Comparison of ENCODE assay signal across 8 cellular contexts in the genomic region with DNA sequence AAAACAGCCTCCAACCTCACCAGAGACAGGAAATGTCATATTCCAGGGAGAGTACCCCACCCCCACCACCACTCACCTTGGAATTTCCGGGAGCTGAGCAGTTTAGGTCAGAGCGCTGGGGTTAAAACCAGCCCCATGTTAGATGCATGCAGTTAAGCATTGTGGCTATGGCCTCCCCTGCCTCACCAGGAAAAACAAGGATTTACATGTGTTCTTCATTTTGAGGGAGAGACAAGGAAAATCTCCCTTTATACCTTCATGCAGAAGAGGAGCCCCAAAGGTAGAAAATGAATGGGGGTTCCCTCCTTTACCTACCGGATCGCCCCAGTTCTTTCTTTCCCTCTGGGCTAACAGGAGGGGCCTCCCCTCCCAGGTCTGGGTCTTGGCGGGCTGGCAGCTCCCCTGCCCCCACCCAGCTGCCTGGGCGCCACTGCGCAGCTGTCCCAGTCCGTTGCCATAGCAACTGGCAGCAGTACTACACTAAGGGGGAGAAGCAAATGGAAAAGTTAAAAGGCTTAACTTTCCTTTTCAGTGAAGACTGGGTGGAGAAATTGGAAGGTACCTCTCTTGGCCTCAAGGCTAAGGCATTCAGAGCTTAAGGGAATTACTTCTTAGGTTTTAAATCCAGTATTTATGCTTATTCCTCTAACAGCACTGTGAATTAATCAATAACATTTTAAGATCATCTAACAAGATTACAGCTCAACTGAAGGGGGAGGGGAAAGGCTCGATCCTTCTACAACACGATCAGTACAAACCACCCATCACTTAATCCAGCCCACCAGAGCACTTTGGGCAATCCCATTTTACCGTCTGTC. TPM values are rescaled to one million over a fixed set of nuclear protein-coding genes. Genes with fewer than 3 reads are reported as not detected.
A peak's percentile ranks its signal among the peaks of the same experiment; 100 is the strongest.
DNase-seq lines count a peak whose midpoint lies in the region; ATAC-seq, FAIRE-seq and TF ChIP-seq lines count a peak whose summit lies in the region.

No MANE protein-coding gene starts in this region.

- ATAC-seq in HG03097 (IDR thresholded peaks at IDR 0.05; ENCODE audit: low FRiP score, unreplicated experiment) (peak; percentile 67), lung (ENCODE audit: insufficient read depth, low FRiP score) (peak; percentile 87)
- ATAC-seq in activated CD8-positive, alpha-beta T cell treated with anti-CD3 and anti-CD28 coated beads for 36 hours: peak; percentile 97
- ATAC-seq in stimulated activated memory B cell treated with anti-CD40 and anti-IgM and Interleukin-4, amounts not matched to agents 10 μg/mL and 1 μg/mL and 100 μg/mL, for 72 hours: peak; percentile 64

- FAIRE-seq in GM12892 (lab: Jason Lieb, UNC): peak; percentile 24

- POLR2A ChIA-PET in activated CD8-positive, alpha-beta T cell treated with anti-CD3 and anti-CD28 coated beads for 36 hours (lab: Charles Lee): interaction anchor here (1.0 to 3.0 kb wide), 6 partner anchors 11 to 29 kb away, joined by 3 to 17 read pairs (median 7); a partner anchor contains a TSS

- DNase-seq in GM12892 (ENCODE audit: insufficient read length) (peak; percentile 59), NCI-H226 (peak; percentile 95), lung (ENCODE audit: low spot score) (peak; percentile 68), AML-193 (lab: John Stamatoyannopoulos, UW) (no peak)
- DNase-seq in activated CD8-positive, alpha-beta T cell treated with anti-CD3 and anti-CD28 coated beads for 36 hours: peak; percentile 63

- H3K4me3 Mint-ChIP-seq in activated CD8-positive, alpha-beta T cell treated with anti-CD3 and anti-CD28 coated beads for 36 hours: peak overlapping the region; percentile 56
- H3K4me3 Mint-ChIP-seq in stimulated activated memory B cell treated with anti-CD40 and anti-IgM and Interleukin-4, amounts not matched to agents 10 μg/mL and 1 μg/mL and 100 μg/mL, for 72 hours: peak overlapping the region; percentile 47

- TF ChIP-seq POLR2A in GM12892 (IDR thresholded peaks at IDR 0.05; ENCODE audit: low read depth, low read length): no peak

- H3K4me1 ChIP-seq in endocrine pancreas (ENCODE audit: control insufficient read depth, insufficient read depth, low read length): peaks cover 5% of the 10 kb centered on the region
- peaks cover 0 to 20% of the 10 kb centered on the region in 2 donors for H3K4me1 ChIP-seq in lung (ENCODE audit: control insufficient read depth in 2 of 2, insufficient read depth in 2 of 2, low read length in 2 of 2)

- no peak for TF ChIP-seq CTCF in activated CD8-positive, alpha-beta T cell treated with anti-CD3 and anti-CD28 coated beads for 36 hours (IDR thresholded peaks at IDR 0.05)
- TF ChIP-seq CTCF in lung (IDR thresholded peaks at IDR 0.05; ENCODE audit: control extremely low read depth, extremely low read depth): no peak

- peak overlapping the region; percentile 78 for H3K9ac ChIP-seq in endocrine pancreas (ENCODE audit: control insufficient read depth, insufficient read depth, low read length)

- WGBS in lung, 2 donors: 11% methylated on average over 11 of the region's 11 CpGs

- peak overlapping the region; percentile 53 for H3K27ac Mint-ChIP-seq in activated CD8-positive, alpha-beta T cell treated with anti-CD3 and anti-CD28 coated beads for 36 hours
- peak overlapping the region; percentile 69 for H3K27ac Mint-ChIP-seq in stimulated activated memory B cell treated with anti-CD40 and anti-IgM and Interleukin-4, amounts not matched to agents 10 μg/mL and 1 μg/mL and 100 μg/mL, for 72 hours

- H3K27me3 Mint-ChIP-seq in activated CD8-positive, alpha-beta T cell treated with anti-CD3 and anti-CD28 coated beads for 36 hours: no peaks in the 10 kb centered on the region
- no peaks in the 10 kb centered on the region for H3K27me3 Mint-ChIP-seq in stimulated activated memory B cell treated with anti-CD40 and anti-IgM and Interleukin-4, amounts not matched to agents 10 μg/mL and 1 μg/mL and 100 μg/mL, for 72 hours

- CTCF ChIA-PET in activated CD8-positive, alpha-beta T cell treated with anti-CD3 and anti-CD28 coated beads for 36 hours (lab: Charles Lee): interaction anchor here (0.8 to 3.1 kb wide), 12 partner anchors 8 to 140 kb away, joined by 3 to 11 read pairs (median 6); no protein-coding TSS in a partner anchor

- no peaks in the 10 kb centered on the region for H3K9me3 ChIP-seq in endocrine pancreas (ENCODE audit: control insufficient read depth, low read length)
- no peaks in the 10 kb centered on the region for H3K9me3 ChIP-seq in lung (ENCODE audit: control insufficient read depth in 2 of 2, insufficient read depth in 1 of 2, low read length in 1 of 2)

- peaks cover 18% of the 10 kb centered on the region for H3K36me3 Mint-ChIP-seq in activated CD8-positive, alpha-beta T cell treated with anti-CD3 and anti-CD28 coated beads for 36 hours (ENCODE audit: low read depth)
- H3K36me3 Mint-ChIP-seq in stimulated activated memory B cell treated with anti-CD40 and anti-IgM and Interleukin-4, amounts not matched to agents 10 μg/mL and 1 μg/mL and 100 μg/mL, for 72 hours: peaks cover 23% of the 10 kb centered on the region

- H3K4me3 ChIP-seq in endocrine pancreas (ENCODE audit: control insufficient read depth, insufficient read depth, low read length): peak overlapping the region; percentile 84
- H3K4me3 ChIP-seq in lung: no peak overlapping the region

- H3K36me3 ChIP-seq in endocrine pancreas (ENCODE audit: control insufficient read depth, insufficient read depth, low read length) (no peaks in the 10 kb centered on the region), lung (ENCODE audit: control insufficient read depth in 2 of 2, insufficient read depth in 2 of 2, low read length in 2 of 2) (peaks cover 0 to 10% of the 10 kb centered on the region in 2 donors)

- H3K4me1 Mint-ChIP-seq in activated CD8-positive, alpha-beta T cell treated with anti-CD3 and anti-CD28 coated beads for 36 hours (ENCODE audit: low read depth): peaks cover 23% of the 10 kb centered on the region
- H3K4me1 Mint-ChIP-seq in stimulated activated memory B cell treated with anti-CD40 and anti-IgM and Interleukin-4, amounts not matched to agents 10 μg/mL and 1 μg/mL and 100 μg/mL, for 72 hours: peaks cover 17% of the 10 kb centered on the region

- intact Hi-C loops in activated CD8-positive, alpha-beta T cell treated with anti-CD3 and anti-CD28 coated beads for 36 hours (cut with micrococcal nuclease): no loop called here

- H3K27me3 ChIP-seq in endocrine pancreas (ENCODE audit: control insufficient read depth, insufficient read depth, low read length) (no peaks in the 10 kb centered on the region), lung (ENCODE audit: control insufficient read depth, insufficient read depth) (no peaks in the 10 kb centered on the region)

- H3K9me3 Mint-ChIP-seq in activated CD8-positive, alpha-beta T cell treated with anti-CD3 and anti-CD28 coated beads for 36 hours: no peaks in the 10 kb centered on the region
- no peaks in the 10 kb centered on the region for H3K9me3 Mint-ChIP-seq in stimulated activated memory B cell treated with anti-CD40 and anti-IgM and Interleukin-4, amounts not matched to agents 10 μg/mL and 1 μg/mL and 100 μg/mL, for 72 hours

- H3K27ac ChIP-seq in lung (ENCODE audit: low read depth in 1 of 2, low read length in 1 of 2): peak overlapping the region; percentile 80 to 92

RNA-seq across cellular contexts. Expression of a gene that starts 20.5 kb away (rescaled TPM):
- 57.7 TPM for polyA plus RNA-seq in GM12892 (2012; ENCODE audit: missing spikeins)
- total RNA-seq in activated CD8-positive, alpha-beta T cell treated with anti-CD3 and anti-CD28 coated beads for 36 hours: 100 to 1,000 TPM; 125 to 128 TPM
- total RNA-seq in lung: 10 to 100 TPM; 50.9 to 78.3 TPM
- 1 to 10 TPM; 8.3 to 9.8 TPM for polyA plus RNA-seq in lung

RNA-seq across cellular contexts. Expression of a gene that starts 21.1 kb away (rescaled TPM):
- 1,882 TPM for polyA plus RNA-seq in GM12892 (2012; ENCODE audit: missing spikeins)
- 1,000 to 10,000 TPM; 2,224 to 2,338 TPM for total RNA-seq in activated CD8-positive, alpha-beta T cell treated with anti-CD3 and anti-CD28 coated beads for 36 hours
- total RNA-seq in lung: 100 to 1,000 TPM; 852 to 875 TPM
- polyA plus RNA-seq in lung: 100 to 1,000 TPM; 803 to 937 TPM

RNA-seq across cellular contexts. Expression of a gene that starts 41.4 kb away (rescaled TPM):
- 0.28 TPM for polyA plus RNA-seq in GM12892 (2012; ENCODE audit: missing spikeins)
- not detected for total RNA-seq in activated CD8-positive, alpha-beta T cell treated with anti-CD3 and anti-CD28 coated beads for 36 hours
- 1 to 10 TPM; 6.9 to 7.9 TPM for total RNA-seq in lung
- polyA plus RNA-seq in lung: 10 to 100 TPM in 1 of 2 donors, 1 to 10 TPM in 1; 3.5 to 38.5 TPM

Comparison
In these comparisons a context has a peak if more than half of its experiments do, and no peak if none do; other contexts are left out.
1. DNase-seq: peak in GM12892 (single experiment), NCI-H226 (single experiment), activated CD8-positive, alpha-beta T cell treated with anti-CD3 and anti-CD28 coated beads for 36 hours (single experiment) and lung (single experiment); none in AML-193 (0 of 2).
2. RNA of a gene that starts 41.4 kb away (total RNA-seq): 6.9 to 7.9 TPM in lung; not detected in activated CD8-positive, alpha-beta T cell treated with anti-CD3 and anti-CD28 coated beads for 36 hours; every median in the first group is over 4 times any median in the second.
3. Peak in every context shown above with its lines, with median percentiles within 50 percentile points of each other: ATAC-seq.